Comparison of ENCODE assay signal across 11 cellular contexts in the genomic region with DNA sequence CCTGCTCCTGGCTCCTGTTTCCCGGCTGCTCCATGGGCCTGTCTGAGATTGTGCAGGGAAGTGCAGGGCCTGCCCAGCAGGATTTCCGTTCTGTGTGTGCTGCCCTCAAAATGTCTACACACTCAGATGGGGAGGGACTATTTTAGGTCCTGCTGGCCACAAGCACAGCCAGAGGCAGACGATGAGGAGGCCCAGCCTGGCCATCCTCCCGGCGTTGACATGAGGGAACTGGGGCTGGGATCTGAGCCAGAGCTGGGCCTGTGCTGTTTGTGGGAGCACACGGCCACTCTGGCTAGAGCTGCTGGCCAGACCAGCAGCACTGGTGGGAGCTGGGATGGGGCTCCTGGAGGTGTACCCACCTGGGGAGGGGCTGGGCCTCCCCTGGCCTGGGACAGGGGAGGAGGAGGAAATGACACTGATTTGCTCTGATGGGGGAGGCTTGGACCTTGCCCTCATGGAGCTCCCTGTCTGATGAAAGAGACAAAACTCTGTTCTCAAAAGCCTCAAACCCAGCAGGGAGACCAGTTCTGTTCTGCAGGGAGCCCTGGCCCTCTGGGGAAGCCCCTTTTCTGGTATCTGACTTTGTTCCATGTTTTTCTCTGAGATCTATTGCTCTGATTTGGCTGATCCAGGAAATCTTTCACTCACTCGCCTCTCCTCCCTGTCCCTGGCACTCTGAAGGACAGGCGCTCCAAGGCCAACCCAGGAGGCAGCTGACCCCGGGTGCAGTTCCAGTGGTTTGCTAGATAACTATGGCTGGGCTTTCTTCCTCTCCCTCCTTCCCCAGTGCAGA.
DNase-seq lines count a peak whose midpoint lies in the region; ATAC-seq and TF ChIP-seq lines count a peak whose summit lies in the region.
"Had no signal": no experiment of that assay in that cellular context is flagged by ENCODE, and none has a peak within 500 bp of the region (broad histone marks: within the 10 kb centered on the region; RNA-seq: fewer than 3 reads in every experiment).

No MANE protein-coding gene starts in this region.

- in situ Hi-C loops in KBM-7 (cut with MboI; ENCODE audit: low pct_unique_long_range_greater_than_20kb, low sequenced_read_pairs): no loop called here

- no peak for TF ChIP-seq CTCF in omental fat pad (IDR thresholded peaks at IDR 0.05)

- DNase-seq in AG08395 (ENCODE audit: low spot score): peak; percentile 83
- peak; percentile 25 for DNase-seq in activated CD8-positive, alpha-beta memory T cell treated with anti-CD3 and anti-CD28 coated beads, Interleukin-2, amount 50 U/mL, for 48 hours
- peak; percentile 35 to 87 (median 70) for DNase-seq in head of caudate nucleus
- no peak for DNase-seq in omental fat pad (ENCODE audit: low spot score)
- no peak for DNase-seq in effector CD8-positive, alpha-beta T cell (lab: John Stamatoyannopoulos, UW)
- no peak for DNase-seq in KBM-7
- DNase-seq in retina: no peak
- DNase-seq: activated CD8-positive, alpha-beta T cell treated with anti-CD3 and anti-CD28 coated beads for 36 hours; CD4-positive, CD25-positive, alpha-beta regulatory T cell; NCI-H226 had no signal

- intact Hi-C loops in head of caudate nucleus (cut with DNase I): loop anchor here (10.0 kb wide), 1 partner anchor 540 kb away; no protein-coding TSS in a partner anchor

- peak; percentile 57 for ATAC-seq in omental fat pad (ENCODE audit: low FRiP score)
- ATAC-seq in HG02885 (IDR thresholded peaks at IDR 0.05; ENCODE audit: poor library complexity, unreplicated experiment): no peak
- ATAC-seq: activated CD8-positive, alpha-beta T cell treated with anti-CD3 and anti-CD28 coated beads for 36 hours had no signal

Comparison
In these comparisons a context has a peak if more than half of its experiments do, and no peak if none do; other contexts are left out.
1. DNase-seq: peak in AG08395 (single experiment), activated CD8-positive, alpha-beta memory T cell treated with anti-CD3 and anti-CD28 coated beads, Interleukin-2, amount 50 U/mL, for 48 hours (single experiment) and head of caudate nucleus (42 of 42); none in omental fat pad (single experiment), effector CD8-positive, alpha-beta T cell (single experiment), KBM-7 (single experiment) and retina (single experiment).